In genomic region chr22:38033522-38034277, GRCh38 we compare ENCODE assay signal across 10 cellular contexts. TPM values are rescaled to one million over a fixed set of nuclear protein-coding genes. Genes with fewer than 3 reads are reported as not detected.
DNase-seq lines count a peak whose midpoint lies in the region; ATAC-seq and TF ChIP-seq lines count a peak whose summit lies in the region.
"Had no signal": no experiment of that assay in that cellular context is flagged by ENCODE, and none has a peak within 500 bp of the region (broad histone marks: within the 10 kb centered on the region; RNA-seq: fewer than 3 reads in every experiment).

No MANE protein-coding gene starts in this region.

- no peaks in the 10 kb centered on the region for H3K9me3 Mint-ChIP-seq in stimulated activated naive B cell treated with anti-CD40 and anti-IgM and Interleukin-4, amounts not matched to agents 10 μg/mL and 1 μg/mL and 100 μg/mL, for 72 hours
- H3K9me3 Mint-ChIP-seq: stimulated activated naive CD8-positive, alpha-beta T cell treated with anti-CD3 and anti-CD28 coated beads, Interleukin-15, Interleukin-2, amounts not matched to agents 100 ng/mL and 50 ng/mL, for 24 hours had no signal

- peaks cover 0 to 6% of the 10 kb centered on the region in 2 donors for H3K4me1 Mint-ChIP-seq in stimulated activated naive B cell treated with anti-CD40 and anti-IgM and Interleukin-4, amounts not matched to agents 10 μg/mL and 1 μg/mL and 100 μg/mL, for 72 hours

- H3K36me3 Mint-ChIP-seq in stimulated activated naive B cell treated with anti-CD40 and anti-IgM and Interleukin-4, amounts not matched to agents 10 μg/mL and 1 μg/mL and 100 μg/mL, for 72 hours: peaks cover 0 to 4% of the 10 kb centered on the region in 2 donors

- no peaks in the 10 kb centered on the region for H3K27me3 Mint-ChIP-seq in stimulated activated naive B cell treated with anti-CD40 and anti-IgM and Interleukin-4, amounts not matched to agents 10 μg/mL and 1 μg/mL and 100 μg/mL, for 72 hours
- H3K27me3 Mint-ChIP-seq: stimulated activated naive CD8-positive, alpha-beta T cell treated with anti-CD3 and anti-CD28 coated beads, Interleukin-15, Interleukin-2, amounts not matched to agents 100 ng/mL and 50 ng/mL, for 24 hours had no signal

- H3K4me3 Mint-ChIP-seq in stimulated activated naive B cell treated with anti-CD40 and anti-IgM and Interleukin-4, amounts not matched to agents 10 μg/mL and 1 μg/mL and 100 μg/mL, for 72 hours: no peak overlapping the region
- H3K4me3 Mint-ChIP-seq: stimulated activated naive CD8-positive, alpha-beta T cell treated with anti-CD3 and anti-CD28 coated beads, Interleukin-15, Interleukin-2, amounts not matched to agents 100 ng/mL and 50 ng/mL, for 24 hours had no signal

- H3K27me3 ChIP-seq in HUES48 (ENCODE audit: control insufficient read depth, insufficient read depth, low read length): no peaks in the 10 kb centered on the region
- no peaks in the 10 kb centered on the region for H3K27me3 ChIP-seq in lower lobe of right lung (ENCODE audit: low read depth)
- H3K27me3 ChIP-seq: pancreas had no signal

- no peak overlapping the region for H3K4me3 ChIP-seq in HUES48 (ENCODE audit: low read depth, low read length)
- no peak overlapping the region for H3K4me3 ChIP-seq in lower lobe of right lung
- H3K4me3 ChIP-seq: pancreas had no signal

- H3K4me1 ChIP-seq in HUES48 (ENCODE audit: control insufficient read depth, insufficient read depth, low read length) (peaks cover 22% of the 10 kb centered on the region), lower lobe of right lung (peaks cover 24% of the 10 kb centered on the region)
- H3K4me1 ChIP-seq: pancreas had no signal

- DNase-seq in cerebellar cortex (ENCODE audit: low spot score) (peak; percentile 37), lower lobe of right lung (peak; percentile 42), 8988T (no peak)
- no peak for DNase-seq in stimulated activated naive B cell treated with anti-CD40 and anti-IgM and Interleukin-4, amounts not matched to agents 10 μg/mL and 1 μg/mL and 100 μg/mL, for 72 hours
- DNase-seq in activated effector memory CD4-positive, alpha-beta T cell treated with Interleukin-2 at 50 U/mL for 16 hours: no peak

- intact Hi-C loops in lower lobe of right lung (cut with DNase I): no loop called here

- H3K36me3 ChIP-seq in HUES48 (ENCODE audit: control insufficient read depth, insufficient read depth, low read length) (no peaks in the 10 kb centered on the region), lower lobe of right lung (no peaks in the 10 kb centered on the region)
- H3K36me3 ChIP-seq: pancreas had no signal

- no peak for TF ChIP-seq CTCF in lower lobe of right lung (IDR thresholded peaks at IDR 0.05)

- ATAC-seq in lower lobe of right lung (peak in 1 of 2 donors; percentile 17), GM21723 (IDR thresholded peaks at IDR 0.05; ENCODE audit: unreplicated experiment) (no peak), HG02759 (IDR thresholded peaks at IDR 0.05; ENCODE audit: unreplicated experiment) (no peak)
- ATAC-seq in stimulated activated naive B cell treated with anti-CD40 and anti-IgM and Interleukin-4, amounts not matched to agents 10 μg/mL and 1 μg/mL and 100 μg/mL, for 72 hours (replicated peaks): no peak

- H3K9me3 ChIP-seq in HUES48 (ENCODE audit: control insufficient read depth, insufficient read depth, low read length) (no peaks in the 10 kb centered on the region), lower lobe of right lung (no peaks in the 10 kb centered on the region)
- H3K9me3 ChIP-seq: pancreas had no signal

- H3K9ac ChIP-seq in HUES48 (ENCODE audit: low read depth, low read length): 0 out of 2 replicates have a peak overlapping the region, but pooled peaks have one; percentile 25

- peak overlapping the region; percentile 37 for H3K27ac Mint-ChIP-seq in stimulated activated naive B cell treated with anti-CD40 and anti-IgM and Interleukin-4, amounts not matched to agents 10 μg/mL and 1 μg/mL and 100 μg/mL, for 72 hours
- H3K27ac Mint-ChIP-seq: stimulated activated naive CD8-positive, alpha-beta T cell treated with anti-CD3 and anti-CD28 coated beads, Interleukin-15, Interleukin-2, amounts not matched to agents 100 ng/mL and 50 ng/mL, for 24 hours had no signal

- H3K27ac ChIP-seq in HUES48 (ENCODE audit: low read depth, low read length) (peak overlapping the region; percentile 83), lower lobe of right lung (peak overlapping the region; percentile 65)

RNA-seq across cellular contexts. Expression of gene PICK1, which starts 23.5 kb away (rescaled TPM):
- total RNA-seq in lower lobe of right lung: 35.4 TPM

RNA-seq across cellular contexts. Expression of gene SOX10, which starts 49.3 kb away (rescaled TPM):
- total RNA-seq in lower lobe of right lung: not detected

RNA-seq across cellular contexts. Expression of gene SLC16A8, which starts 50.3 kb away (rescaled TPM):
- 0.24 TPM for total RNA-seq in lower lobe of right lung

Comparison
In these comparisons a context has a peak if more than half of its experiments do, and no peak if none do; other contexts are left out.
1. DNase-seq: peak in cerebellar cortex (single experiment) and lower lobe of right lung (single experiment); none in stimulated activated naive B cell treated with anti-CD40 and anti-IgM and Interleukin-4, amounts not matched to agents 10 μg/mL and 1 μg/mL and 100 μg/mL, for 72 hours (single experiment), 8988T (single experiment) and activated effector memory CD4-positive, alpha-beta T cell treated with Interleukin-2 at 50 U/mL for 16 hours (single experiment).